8 cellular contexts compared by ENCODE assay signal in the genomic region with DNA sequence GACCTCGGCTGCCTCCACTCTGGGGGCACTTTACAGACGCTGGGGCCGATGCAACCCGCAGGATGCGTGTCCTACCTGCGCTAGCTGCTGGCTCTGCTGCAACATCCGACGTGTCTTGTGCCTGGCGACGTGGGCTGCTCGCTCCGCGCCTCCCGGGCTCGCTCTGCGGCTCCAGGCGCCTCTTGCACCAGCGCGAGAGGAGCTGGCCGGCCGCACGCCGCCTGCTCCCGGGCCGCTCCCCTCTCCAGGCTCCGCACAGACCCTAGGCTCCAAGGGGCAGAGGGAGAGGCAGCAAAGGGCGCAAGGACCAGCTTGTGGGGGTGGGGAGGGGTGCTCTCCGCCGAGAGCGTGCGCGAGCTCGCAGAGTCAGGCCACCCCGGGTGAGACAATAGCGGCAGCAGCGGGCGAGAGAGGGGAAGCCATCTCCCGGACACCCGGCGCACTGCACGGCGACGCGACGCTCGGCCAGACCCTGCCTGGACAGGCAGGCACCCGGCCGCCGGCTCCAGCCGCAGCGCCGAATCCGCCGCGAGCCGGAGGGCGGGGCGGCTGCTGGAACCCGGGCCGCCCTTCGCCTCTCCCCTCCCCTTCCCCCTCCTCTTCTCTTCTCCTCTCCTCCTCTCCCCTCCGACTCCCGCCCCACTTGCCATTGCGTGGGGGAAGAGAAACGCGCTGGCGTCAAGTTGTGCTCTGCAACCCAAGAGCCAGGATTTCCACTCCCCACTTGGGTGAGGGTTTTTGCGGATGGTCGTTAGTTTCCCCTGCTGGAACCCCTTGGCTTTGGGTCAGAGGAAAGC. TPM values are rescaled to one million over a fixed set of nuclear protein-coding genes. Genes with fewer than 3 reads are reported as not detected.
DNase-seq lines count a peak whose midpoint lies in the region; ATAC-seq and TF ChIP-seq lines count a peak whose summit lies in the region.

A gene with protein sequence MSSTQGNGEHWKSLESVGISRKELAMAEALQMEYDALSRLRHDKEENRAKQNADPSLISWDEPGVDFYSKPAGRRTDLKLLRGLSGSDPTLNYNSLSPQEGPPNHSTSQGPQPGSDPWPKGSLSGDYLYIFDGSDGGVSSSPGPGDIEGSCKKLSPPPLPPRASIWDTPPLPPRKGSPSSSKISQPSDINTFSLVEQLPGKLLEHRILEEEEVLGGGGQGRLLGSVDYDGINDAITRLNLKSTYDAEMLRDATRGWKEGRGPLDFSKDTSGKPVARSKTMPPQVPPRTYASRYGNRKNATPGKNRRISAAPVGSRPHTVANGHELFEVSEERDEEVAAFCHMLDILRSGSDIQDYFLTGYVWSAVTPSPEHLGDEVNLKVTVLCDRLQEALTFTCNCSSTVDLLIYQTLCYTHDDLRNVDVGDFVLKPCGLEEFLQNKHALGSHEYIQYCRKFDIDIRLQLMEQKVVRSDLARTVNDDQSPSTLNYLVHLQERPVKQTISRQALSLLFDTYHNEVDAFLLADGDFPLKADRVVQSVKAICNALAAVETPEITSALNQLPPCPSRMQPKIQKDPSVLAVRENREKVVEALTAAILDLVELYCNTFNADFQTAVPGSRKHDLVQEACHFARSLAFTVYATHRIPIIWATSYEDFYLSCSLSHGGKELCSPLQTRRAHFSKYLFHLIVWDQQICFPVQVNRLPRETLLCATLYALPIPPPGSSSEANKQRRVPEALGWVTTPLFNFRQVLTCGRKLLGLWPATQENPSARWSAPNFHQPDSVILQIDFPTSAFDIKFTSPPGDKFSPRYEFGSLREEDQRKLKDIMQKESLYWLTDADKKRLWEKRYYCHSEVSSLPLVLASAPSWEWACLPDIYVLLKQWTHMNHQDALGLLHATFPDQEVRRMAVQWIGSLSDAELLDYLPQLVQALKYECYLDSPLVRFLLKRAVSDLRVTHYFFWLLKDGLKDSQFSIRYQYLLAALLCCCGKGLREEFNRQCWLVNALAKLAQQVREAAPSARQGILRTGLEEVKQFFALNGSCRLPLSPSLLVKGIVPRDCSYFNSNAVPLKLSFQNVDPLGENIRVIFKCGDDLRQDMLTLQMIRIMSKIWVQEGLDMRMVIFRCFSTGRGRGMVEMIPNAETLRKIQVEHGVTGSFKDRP (N-terminal part only) (minus strand): TSS at position 525 of the 797 bp plus-strand sequence. CDS start 25,003 bp downstream, outside the sequence.

- H3K4me3 ChIP-seq in GM12865 (ENCODE audit: low read depth, low read length) (peak within 1 kb of the TSS; percentile 76), HFF-Myc (replicated peaks; ENCODE audit: low read depth, low read length) (peak within 1 kb of the TSS; percentile 78), ovary (peak within 1 kb of the TSS; percentile 76), upper lobe of left lung (peak within 1 kb of the TSS; percentile 48 to 96 (median 82))

- H3K4me1 Mint-ChIP-seq in activated naive CD8-positive, alpha-beta T cell treated with anti-CD3 and anti-CD28 coated beads for 36 hours: peaks cover 50% of the 10 kb centered on the region
- H3K4me1 Mint-ChIP-seq in glutamatergic neuron (ENCODE audit: low read depth, unreplicated experiment): peaks cover 23% of the 10 kb centered on the region

- peak; percentile 95 for ATAC-seq in SK-N-SH treated with all-trans-retinoic acid at 6 μM for 48 hours
- peak; percentile 94 to 96 for ATAC-seq in upper lobe of left lung (ENCODE audit: low FRiP score in 2 of 2)

- H3K36me3 Mint-ChIP-seq in activated naive CD8-positive, alpha-beta T cell treated with anti-CD3 and anti-CD28 coated beads for 36 hours: peaks cover 3% of the 10 kb centered on the region
- H3K36me3 Mint-ChIP-seq in glutamatergic neuron (ENCODE audit: unreplicated experiment): peaks cover 5% of the 10 kb centered on the region

- peaks cover 10% of the 10 kb centered on the region for H3K4me1 ChIP-seq in ovary (ENCODE audit: insufficient read depth)
- H3K4me1 ChIP-seq in upper lobe of left lung: peaks cover 22 to 42% (median 30%) of the 10 kb centered on the region in 4 donors

- H3K9me3 ChIP-seq in ovary (no peaks in the 10 kb centered on the region), upper lobe of left lung (no peaks in the 10 kb centered on the region)

- H3K27me3 ChIP-seq in ovary: no peaks in the 10 kb centered on the region
- no peaks in the 10 kb centered on the region for H3K27me3 ChIP-seq in upper lobe of left lung

- H3K27ac Mint-ChIP-seq in activated naive CD8-positive, alpha-beta T cell treated with anti-CD3 and anti-CD28 coated beads for 36 hours: peak within 1 kb of the TSS; percentile 91
- peak within 1 kb of the TSS; percentile 96 for H3K27ac Mint-ChIP-seq in glutamatergic neuron (ENCODE audit: unreplicated experiment)

- H3K27me3 Mint-ChIP-seq in activated naive CD8-positive, alpha-beta T cell treated with anti-CD3 and anti-CD28 coated beads for 36 hours: no peaks in the 10 kb centered on the region
- H3K27me3 Mint-ChIP-seq in glutamatergic neuron (ENCODE audit: unreplicated experiment): peaks cover 8% of the 10 kb centered on the region

- TF ChIP-seq POLR2A in ovary (IDR thresholded peaks at IDR 0.05) (peak; percentile 9), upper lobe of left lung (IDR thresholded peaks at IDR 0.05) (peak in 2 of 4 donors; percentile 45 to 74)

- WGBS in ovary, 3 donors: 0 to 1% (median 1%) methylated on average over 47 to 68 of the region's 69 CpGs
- WGBS in upper lobe of left lung, 2 donors: 0% methylated on average over 18 to 53 of the region's 69 CpGs

- H3K4me3 Mint-ChIP-seq in activated naive CD8-positive, alpha-beta T cell treated with anti-CD3 and anti-CD28 coated beads for 36 hours: peak within 1 kb of the TSS; percentile 89
- H3K4me3 Mint-ChIP-seq in glutamatergic neuron (ENCODE audit: unreplicated experiment): peak within 1 kb of the TSS; percentile 100

- TF ChIP-seq CTCF in GM12865 (IDR thresholded peaks at IDR 0.05; ENCODE audit: insufficient read depth, low read depth, low read length, missing control alignments) (peak; percentile 47), HFF-Myc (IDR thresholded peaks at IDR 0.05; ENCODE audit: low read depth, low read length, missing control alignments) (peak; percentile 14), glutamatergic neuron (IDR thresholded peaks at IDR 0.05; ENCODE audit: partially characterized antibody, unreplicated experiment) (peak; percentile 66), ovary (IDR thresholded peaks at IDR 0.05) (peak in 2 of 3 donors; percentile 56 to 73), upper lobe of left lung (IDR thresholded peaks at IDR 0.05) (peak; percentile 42 to 96 (median 83))

- intact Hi-C loops in ovary (cut with DNase I): loop anchor here in 2 of 4 donors (5.0 to 10.0 kb wide), 3 partner anchors 47 to 330 kb away; a partner anchor contains a TSS

- H3K36me3 ChIP-seq in ovary (no peaks in the 10 kb centered on the region), upper lobe of left lung (no peaks in the 10 kb centered on the region)

- H3K9me3 Mint-ChIP-seq in activated naive CD8-positive, alpha-beta T cell treated with anti-CD3 and anti-CD28 coated beads for 36 hours: no peaks in the 10 kb centered on the region
- H3K9me3 Mint-ChIP-seq in glutamatergic neuron (ENCODE audit: unreplicated experiment): peaks cover 15% of the 10 kb centered on the region

- peak within 1 kb of the TSS; percentile 61 for H3K27ac ChIP-seq in ovary
- peak within 1 kb of the TSS; percentile 86 to 95 (median 89) for H3K27ac ChIP-seq in upper lobe of left lung

- DNase-seq in GM12865 (ENCODE audit: low read depth) (peak; percentile 94), HFF-Myc (ENCODE audit: extremely low read depth, low read depth) (no peak), MV-4-11 (lab: John Stamatoyannopoulos, UW) (peak; percentile 66), glutamatergic neuron (peak; percentile 91), ovary (peak; percentile 52 to 76 (median 71)), upper lobe of left lung (peak; percentile 81 to 95)
- peak; percentile 80 for DNase-seq in activated naive CD8-positive, alpha-beta T cell treated with anti-CD3 and anti-CD28 coated beads for 36 hours

- TF ChIP-seq EP300 in ovary (IDR thresholded peaks at IDR 0.05) (no peak), upper lobe of left lung (IDR thresholded peaks at IDR 0.05) (no peak)

TF ChIP-seq in SK-N-SH treated with all-trans-retinoic acid at 6 μM for 48 hours, 23 proteins besides CTCF, POLR2A, EP300 and RAD21:
- no peak for TF ChIP-seq ZNF70 (CRISPR knock-in tag; IDR thresholded peaks at IDR 0.05)
- TF ChIP-seq, protein P1, sequence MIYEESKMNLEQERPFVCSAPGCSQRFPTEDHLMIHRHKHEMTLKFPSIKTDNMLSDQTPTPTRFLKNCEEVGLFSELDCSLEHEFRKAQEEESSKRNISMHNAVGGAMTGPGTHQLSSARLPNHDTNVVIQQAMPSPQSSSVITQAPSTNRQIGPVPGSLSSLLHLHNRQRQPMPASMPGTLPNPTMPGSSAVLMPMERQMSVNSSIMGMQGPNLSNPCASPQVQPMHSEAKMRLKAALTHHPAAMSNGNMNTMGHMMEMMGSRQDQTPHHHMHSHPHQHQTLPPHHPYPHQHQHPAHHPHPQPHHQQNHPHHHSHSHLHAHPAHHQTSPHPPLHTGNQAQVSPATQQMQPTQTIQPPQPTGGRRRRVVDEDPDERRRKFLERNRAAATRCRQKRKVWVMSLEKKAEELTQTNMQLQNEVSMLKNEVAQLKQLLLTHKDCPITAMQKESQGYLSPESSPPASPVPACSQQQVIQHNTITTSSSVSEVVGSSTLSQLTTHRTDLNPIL (CRISPR knock-in tag; IDR thresholded peaks at IDR 0.05; ENCODE audit: low read depth): no peak
- no peak for TF ChIP-seq TOX (CRISPR knock-in tag; IDR thresholded peaks at IDR 0.05; ENCODE audit: borderline replicate concordance)
- no peak for TF ChIP-seq ZC3H10 (CRISPR knock-in tag; IDR thresholded peaks at IDR 0.05)
- no peak for TF ChIP-seq RARB (CRISPR knock-in tag; IDR thresholded peaks at IDR 0.05)
- TF ChIP-seq TCF4 (CRISPR knock-in tag; IDR thresholded peaks at IDR 0.05; ENCODE audit: borderline replicate concordance): no peak
- TF ChIP-seq CSDC2 (CRISPR knock-in tag; IDR thresholded peaks at IDR 0.05): no peak

RNA-seq across cellular contexts. Expression of the gene that starts here (rescaled TPM):
- 10 to 100 TPM; 21.3 to 21.5 TPM for total RNA-seq in activated naive CD8-positive, alpha-beta T cell treated with anti-CD3 and anti-CD28 coated beads for 36 hours
- total RNA-seq in glutamatergic neuron (ENCODE audit: unreplicated experiment): 156 TPM
- 10 to 100 TPM in 5 of 7 donors, 1 to 10 TPM in 2; 5.6 to 26.0 (median 12.8) TPM for total RNA-seq in ovary
- polyA plus RNA-seq in ovary: 1 to 10 TPM; 6.2 to 7.9 TPM
- total RNA-seq in upper lobe of left lung: 10 to 100 TPM; 14.1 to 84.9 (median 39.9) TPM

Comparison
In these comparisons a context has a peak if more than half of its experiments do, and no peak if none do; other contexts are left out.
1. CTCF ChIP-seq: peak in every context shown above with its lines; median percentile 83 in upper lobe of left lung; 66 in glutamatergic neuron; 64 in ovary; 47 in GM12865; 14 in HFF-Myc.